In genomic region chr19:10421240-10421948, GRCh38 we compare ENCODE assay signal across 9 cellular contexts. TPM values are rescaled to one million over a fixed set of nuclear protein-coding genes. Genes with fewer than 3 reads are reported as not detected.
DNase-seq lines count a peak whose midpoint lies in the region; ATAC-seq and TF ChIP-seq lines count a peak whose summit lies in the region.
"Had no signal": no experiment of that assay in that cellular context is flagged by ENCODE, and none has a peak within 500 bp of the region (broad histone marks: within the 10 kb centered on the region; RNA-seq: fewer than 3 reads in every experiment).

No MANE protein-coding gene starts in this region.

- no peak overlapping the region for H3K4me3 ChIP-seq in OCI-LY3 (ENCODE audit: low read length)
- peak overlapping the region; percentile 65 for H3K4me3 ChIP-seq in choroid plexus epithelial cell (ENCODE audit: low read depth, low read length)
- H3K4me3 ChIP-seq in prostate gland, result no peak overlapping the region
- no peak overlapping the region for H3K4me3 ChIP-seq in thyroid gland (replicated peaks in 1 of 3)

- no peaks in the 10 kb centered on the region for H3K36me3 ChIP-seq in OCI-LY3 (replicated peaks; ENCODE audit: low read depth, low read length)
- no peaks in the 10 kb centered on the region for H3K36me3 ChIP-seq in prostate gland
- H3K36me3 ChIP-seq in thyroid gland, result no peaks in the 10 kb centered on the region

- no peak overlapping the region for H3K4me2 ChIP-seq in OCI-LY3 (ENCODE audit: low read length)

- WGBS in prostate gland, result 23% methylated on average over 12 of the region's 16 CpGs
- 26 to 29% methylated on average over 9 of the region's 16 CpGs for WGBS in thyroid gland, 2 donors

- intact Hi-C loops in Right ventricle myocardium inferior (cut with DNase I), result no loop called here
- intact Hi-C loops in left ventricle myocardium superior (cut with micrococcal nuclease), result no loop called here
- intact Hi-C loops in prostate gland (cut with DNase I), result no loop called here
- intact Hi-C loops in thyroid gland (cut with DNase I), result no loop called here

- peak; percentile 10 for TF ChIP-seq CTCF in OCI-LY3 (IDR thresholded peaks at IDR 0.05; ENCODE audit: low read depth, low read length)
- TF ChIP-seq CTCF in choroid plexus epithelial cell (conservative IDR thresholded peaks at IDR 0.05; ENCODE audit: low read depth, low read length), result no peak
- no peak for TF ChIP-seq CTCF in prostate gland (IDR thresholded peaks at IDR 0.05)
- no peak for TF ChIP-seq CTCF in thyroid gland (IDR thresholded peaks at IDR 0.05)

- no peaks in the 10 kb centered on the region for H4K20me1 ChIP-seq in OCI-LY3 (ENCODE audit: insufficient read depth, low read length)

- no peak for ATAC-seq in Right ventricle myocardium inferior
- ATAC-seq in left ventricle myocardium superior, result no peak
- no peak for ATAC-seq in stimulated activated naive CD8-positive, alpha-beta T cell treated with anti-CD3 and anti-CD28 coated beads, Interleukin-15, Interleukin-2, amounts not matched to agents 100 U/mL and 50 U/mL, for 24 hours

- H3K9me3 ChIP-seq in OCI-LY3 (ENCODE audit: insufficient read depth, low read length), result no peaks in the 10 kb centered on the region
- H3K9me3 ChIP-seq in prostate gland, result no peaks in the 10 kb centered on the region
- H3K9me3 ChIP-seq in thyroid gland, result no peaks in the 10 kb centered on the region

- peaks cover 59% of the 10 kb centered on the region for H3K27me3 ChIP-seq in OCI-LY3 (ENCODE audit: low read depth, low read length)
- H3K27me3 ChIP-seq in prostate gland (replicated peaks; ENCODE audit: insufficient read depth), result peaks cover 30% of the 10 kb centered on the region
- H3K27me3 ChIP-seq in thyroid gland, result peaks cover 43% of the 10 kb centered on the region

- peaks cover 40% of the 10 kb centered on the region for H3K4me1 ChIP-seq in OCI-LY3 (ENCODE audit: low read length)
- H3K4me1 ChIP-seq in prostate gland (replicated peaks), result peaks cover 13% of the 10 kb centered on the region
- peaks cover 24 to 59% of the 10 kb centered on the region in 2 donors for H3K4me1 ChIP-seq in thyroid gland

- no peak for TF ChIP-seq POLR2A in prostate gland (IDR thresholded peaks at IDR 0.05)
- no peak for TF ChIP-seq POLR2A in thyroid gland (IDR thresholded peaks at IDR 0.05)

- H3K79me2 ChIP-seq in OCI-LY3 (ENCODE audit: low read length), result no peaks in the 10 kb centered on the region

- H2AFZ ChIP-seq in OCI-LY3 (ENCODE audit: low read depth, low read length), result no peak overlapping the region

- H3K9ac ChIP-seq in OCI-LY3 (ENCODE audit: low read length), result no peak overlapping the region

- peak; percentile 27 for DNase-seq in Right ventricle myocardium inferior (ENCODE audit: missing footprints)
- no peak for DNase-seq in left ventricle myocardium superior
- DNase-seq in choroid plexus epithelial cell (ENCODE audit: low read depth), result no peak
- peak; percentile 41 for DNase-seq in stimulated activated naive CD8-positive, alpha-beta T cell treated with anti-CD3 and anti-CD28 coated beads, Interleukin-15, Interleukin-2, amounts not matched to agents 100 U/mL and 50 U/mL, for 24 hours
- no peak for DNase-seq in MV-4-11 (lab: John Stamatoyannopoulos, UW)
- DNase-seq in prostate gland (ENCODE audit: low spot score), result no peak
- DNase-seq in thyroid gland, result no peak
- DNase-seq: stimulated activated CD4-positive, alpha-beta T cell treated with anti-CD3 and anti-CD28 coated beads, Interleukin-12 subunit alpha, Interleukin-12 subunit beta, amount 100 ng/mL, for 4 hours had no signal

- H3K27ac ChIP-seq in OCI-LY3 (ENCODE audit: low read length), result no peak overlapping the region
- no peak overlapping the region for H3K27ac ChIP-seq in prostate gland
- no peak overlapping the region for H3K27ac ChIP-seq in thyroid gland

RNA-seq across cellular contexts. Expression of gene PDE4A, which starts 1.1 kb away (rescaled TPM):
- total RNA-seq in Right ventricle myocardium inferior, result 37.0 TPM
- 36.1 TPM for total RNA-seq in left ventricle myocardium superior
- 10 to 100 TPM; 14.5 to 15.1 TPM for total RNA-seq in prostate gland
- 10 to 100 TPM; 16.1 to 21.0 (median 18.4) TPM for total RNA-seq in thyroid gland

RNA-seq across cellular contexts. Expression of gene CDC37, which starts 18.1 kb away (rescaled TPM):
- total RNA-seq in Right ventricle myocardium inferior (155 TPM), left ventricle myocardium superior (157 TPM), prostate gland (100 to 1,000 TPM; 135 to 159 TPM), thyroid gland (100 to 1,000 TPM in 3 of 4 donors, 10 to 100 TPM in 1; 99.7 to 154 (median 125) TPM)

RNA-seq across cellular contexts. Expression of gene TYK2, which starts 41.0 kb away (rescaled TPM):
- 67.1 TPM for total RNA-seq in Right ventricle myocardium inferior
- 56.0 TPM for total RNA-seq in left ventricle myocardium superior
- total RNA-seq in prostate gland, result 100 to 1,000 TPM in 1 of 2 donors, 10 to 100 TPM in 1; 90.8 to 161 TPM
- 100 to 1,000 TPM in 1 of 4 donors, 10 to 100 TPM in 3; 59.1 to 127 (median 70.3) TPM for total RNA-seq in thyroid gland

Comparison
In these comparisons a context has a peak if more than half of its experiments do, and no peak if none do; other contexts are left out.
1. DNase-seq: peak in Right ventricle myocardium inferior (single experiment) and stimulated activated naive CD8-positive, alpha-beta T cell treated with anti-CD3 and anti-CD28 coated beads, Interleukin-15, Interleukin-2, amounts not matched to agents 100 U/mL and 50 U/mL, for 24 hours (single experiment); none in left ventricle myocardium superior (single experiment), choroid plexus epithelial cell (single experiment), MV-4-11 (single experiment), prostate gland (single experiment) and thyroid gland (0 of 2).